ENCODE assay signal across 1 cellular context in the genomic region with DNA sequence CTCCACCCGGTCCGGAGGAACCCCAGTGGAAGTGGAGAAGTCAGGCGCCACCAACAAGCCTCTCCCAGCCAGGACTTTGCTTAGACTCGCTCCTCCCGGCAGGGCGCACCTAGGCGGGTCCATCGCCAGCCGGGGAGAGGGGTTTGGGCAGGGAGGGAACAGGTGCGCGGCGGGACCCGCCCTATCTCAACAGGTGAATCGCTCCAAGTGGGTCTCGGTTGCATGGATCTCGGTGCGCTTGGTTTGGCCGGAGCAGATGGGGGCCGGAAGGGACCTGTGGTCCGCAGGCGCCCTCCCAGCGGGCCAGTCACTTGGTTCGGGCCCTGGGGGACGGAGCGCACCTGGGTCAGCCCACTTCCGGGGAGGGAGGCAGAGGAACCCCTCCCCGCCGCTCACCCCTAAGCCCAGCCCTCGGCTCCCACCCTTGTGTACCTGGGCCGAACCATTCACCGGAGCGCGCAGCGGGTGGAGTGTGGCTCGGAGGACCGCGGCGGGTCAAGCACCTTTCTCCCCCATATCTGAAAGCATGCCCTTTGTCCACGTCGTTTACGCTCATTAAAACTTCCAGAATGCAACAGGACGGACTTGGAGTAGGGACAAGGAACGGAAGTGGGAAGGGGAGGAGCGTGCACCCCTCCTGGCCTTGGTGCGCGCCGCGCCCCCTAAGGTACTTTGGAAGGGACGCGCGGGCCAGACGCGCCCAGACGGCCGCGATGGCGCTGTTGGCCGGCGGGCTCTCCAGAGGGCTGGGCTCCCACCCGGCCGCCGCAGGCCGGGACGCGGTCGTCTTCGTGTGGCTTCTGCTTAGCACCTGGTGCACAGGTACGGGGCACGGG.
TF ChIP-seq lines count a peak whose summit lies in the region.

A gene with protein sequence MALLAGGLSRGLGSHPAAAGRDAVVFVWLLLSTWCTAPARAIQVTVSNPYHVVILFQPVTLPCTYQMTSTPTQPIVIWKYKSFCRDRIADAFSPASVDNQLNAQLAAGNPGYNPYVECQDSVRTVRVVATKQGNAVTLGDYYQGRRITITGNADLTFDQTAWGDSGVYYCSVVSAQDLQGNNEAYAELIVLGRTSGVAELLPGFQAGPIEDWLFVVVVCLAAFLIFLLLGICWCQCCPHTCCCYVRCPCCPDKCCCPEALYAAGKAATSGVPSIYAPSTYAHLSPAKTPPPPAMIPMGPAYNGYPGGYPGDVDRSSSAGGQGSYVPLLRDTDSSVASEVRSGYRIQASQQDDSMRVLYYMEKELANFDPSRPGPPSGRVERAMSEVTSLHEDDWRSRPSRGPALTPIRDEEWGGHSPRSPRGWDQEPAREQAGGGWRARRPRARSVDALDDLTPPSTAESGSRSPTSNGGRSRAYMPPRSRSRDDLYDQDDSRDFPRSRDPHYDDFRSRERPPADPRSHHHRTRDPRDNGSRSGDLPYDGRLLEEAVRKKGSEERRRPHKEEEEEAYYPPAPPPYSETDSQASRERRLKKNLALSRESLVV (plus strand): TSS at position 693 of the 836 bp plus-strand sequence. CDS start 21 bp downstream, at position 714.

TF ChIP-seq in HepG2, 621 proteins besides CTCF, POLR2A, EP300 and RAD21 (continued from another document and continues in another):
- TF ChIP-seq, protein P1, sequence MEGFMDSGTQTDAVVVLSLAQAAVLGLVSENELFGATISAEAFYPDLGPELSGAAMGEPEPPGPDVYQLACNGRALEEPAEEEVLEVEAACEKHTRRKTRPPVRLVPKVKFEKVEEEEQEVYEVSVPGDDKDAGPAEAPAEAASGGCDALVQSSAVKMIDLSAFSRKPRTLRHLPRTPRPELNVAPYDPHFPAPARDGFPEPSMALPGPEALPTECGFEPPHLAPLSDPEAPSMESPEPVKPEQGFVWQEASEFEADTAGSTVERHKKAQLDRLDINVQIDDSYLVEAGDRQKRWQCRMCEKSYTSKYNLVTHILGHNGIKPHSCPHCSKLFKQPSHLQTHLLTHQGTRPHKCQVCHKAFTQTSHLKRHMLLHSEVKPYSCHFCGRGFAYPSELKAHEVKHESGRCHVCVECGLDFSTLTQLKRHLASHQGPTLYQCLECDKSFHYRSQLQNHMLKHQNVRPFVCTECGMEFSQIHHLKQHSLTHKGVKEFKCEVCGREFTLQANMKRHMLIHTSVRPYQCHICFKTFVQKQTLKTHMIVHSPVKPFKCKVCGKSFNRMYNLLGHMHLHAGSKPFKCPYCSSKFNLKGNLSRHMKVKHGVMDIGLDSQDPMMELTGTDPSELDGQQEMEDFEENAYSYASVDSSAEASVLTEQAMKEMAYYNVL (CRISPR knock-in tag; IDR thresholded peaks at IDR 0.05; ENCODE audit: borderline replicate concordance), result peak; percentile 91
- TF ChIP-seq, protein P2, sequence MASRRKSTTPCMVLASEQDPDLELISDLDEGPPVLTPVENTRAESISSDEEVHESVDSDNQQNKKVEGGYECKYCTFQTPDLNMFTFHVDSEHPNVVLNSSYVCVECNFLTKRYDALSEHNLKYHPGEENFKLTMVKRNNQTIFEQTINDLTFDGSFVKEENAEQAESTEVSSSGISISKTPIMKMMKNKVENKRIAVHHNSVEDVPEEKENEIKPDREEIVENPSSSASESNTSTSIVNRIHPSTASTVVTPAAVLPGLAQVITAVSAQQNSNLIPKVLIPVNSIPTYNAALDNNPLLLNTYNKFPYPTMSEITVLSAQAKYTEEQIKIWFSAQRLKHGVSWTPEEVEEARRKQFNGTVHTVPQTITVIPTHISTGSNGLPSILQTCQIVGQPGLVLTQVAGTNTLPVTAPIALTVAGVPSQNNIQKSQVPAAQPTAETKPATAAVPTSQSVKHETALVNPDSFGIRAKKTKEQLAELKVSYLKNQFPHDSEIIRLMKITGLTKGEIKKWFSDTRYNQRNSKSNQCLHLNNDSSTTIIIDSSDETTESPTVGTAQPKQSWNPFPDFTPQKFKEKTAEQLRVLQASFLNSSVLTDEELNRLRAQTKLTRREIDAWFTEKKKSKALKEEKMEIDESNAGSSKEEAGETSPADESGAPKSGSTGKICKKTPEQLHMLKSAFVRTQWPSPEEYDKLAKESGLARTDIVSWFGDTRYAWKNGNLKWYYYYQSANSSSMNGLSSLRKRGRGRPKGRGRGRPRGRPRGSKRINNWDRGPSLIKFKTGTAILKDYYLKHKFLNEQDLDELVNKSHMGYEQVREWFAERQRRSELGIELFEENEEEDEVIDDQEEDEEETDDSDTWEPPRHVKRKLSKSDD (CRISPR knock-in tag; IDR thresholded peaks at IDR 0.05; ENCODE audit: low read depth), result no peak
- peak; percentile 57 for TF ChIP-seq ZNF331 (CRISPR knock-in tag; IDR thresholded peaks at IDR 0.05)
- peak; percentile 51; the same call in 1 of the 2 replicates for TF ChIP-seq CREM (IDR thresholded peaks at IDR 0.05)
- no peak for TF ChIP-seq CREM (CRISPR knock-in tag; IDR thresholded peaks at IDR 0.05)
- TF ChIP-seq, protein P3, sequence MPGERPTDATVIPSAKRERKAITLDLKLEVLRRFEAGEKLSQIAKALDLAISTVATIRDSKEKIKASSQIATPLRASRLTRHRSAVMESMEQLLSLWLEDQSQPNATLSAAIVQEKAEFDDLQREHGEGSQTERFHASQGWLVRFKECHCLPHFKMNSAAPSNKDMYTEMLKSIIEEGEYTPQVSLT (CRISPR knock-in tag; IDR thresholded peaks at IDR 0.05; ENCODE audit: borderline replicate concordance, low read depth), result no peak; the same call in 1 of the 2 replicates
- peak; percentile 55 for TF ChIP-seq RNF2 (conservative IDR thresholded peaks at IDR 0.05; ENCODE audit: low read depth)
- TF ChIP-seq SIX1 (CRISPR knock-in tag; IDR thresholded peaks at IDR 0.05; ENCODE audit: borderline replicate concordance), result 0 out of 2 replicates have a peak, but pooled peaks have one; percentile 11
- peak; percentile 63; the same call in 1 of the 2 replicates for TF ChIP-seq YEATS4 (CRISPR knock-in tag; IDR thresholded peaks at IDR 0.05; ENCODE audit: borderline replicate concordance)
- no peak; the same call in 1 of the 2 replicates for TF ChIP-seq PPARG (CRISPR knock-in tag; conservative IDR thresholded peaks at IDR 0.05)
- TF ChIP-seq, protein P4, sequence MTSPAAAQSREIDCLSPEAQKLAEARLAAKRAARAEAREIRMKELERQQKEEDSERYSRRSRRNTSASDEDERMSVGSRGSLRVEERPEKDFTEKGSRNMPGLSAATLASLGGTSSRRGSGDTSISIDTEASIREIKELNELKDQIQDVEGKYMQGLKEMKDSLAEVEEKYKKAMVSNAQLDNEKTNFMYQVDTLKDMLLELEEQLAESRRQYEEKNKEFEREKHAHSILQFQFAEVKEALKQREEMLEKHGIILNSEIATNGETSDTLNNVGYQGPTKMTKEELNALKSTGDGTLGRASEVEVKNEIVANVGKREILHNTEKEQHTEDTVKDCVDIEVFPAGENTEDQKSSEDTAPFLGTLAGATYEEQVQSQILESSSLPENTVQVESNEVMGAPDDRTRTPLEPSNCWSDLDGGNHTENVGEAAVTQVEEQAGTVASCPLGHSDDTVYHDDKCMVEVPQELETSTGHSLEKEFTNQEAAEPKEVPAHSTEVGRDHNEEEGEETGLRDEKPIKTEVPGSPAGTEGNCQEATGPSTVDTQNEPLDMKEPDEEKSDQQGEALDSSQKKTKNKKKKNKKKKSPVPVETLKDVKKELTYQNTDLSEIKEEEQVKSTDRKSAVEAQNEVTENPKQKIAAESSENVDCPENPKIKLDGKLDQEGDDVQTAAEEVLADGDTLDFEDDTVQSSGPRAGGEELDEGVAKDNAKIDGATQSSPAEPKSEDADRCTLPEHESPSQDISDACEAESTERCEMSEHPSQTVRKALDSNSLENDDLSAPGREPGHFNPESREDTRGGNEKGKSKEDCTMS (CRISPR knock-in tag; conservative IDR thresholded peaks at IDR 0.05), result no peak; the same call in 1 of the 2 replicates
- TF ChIP-seq SRY (CRISPR knock-in tag; IDR thresholded peaks at IDR 0.05), result peak; percentile 83
- TF ChIP-seq, protein P5, sequence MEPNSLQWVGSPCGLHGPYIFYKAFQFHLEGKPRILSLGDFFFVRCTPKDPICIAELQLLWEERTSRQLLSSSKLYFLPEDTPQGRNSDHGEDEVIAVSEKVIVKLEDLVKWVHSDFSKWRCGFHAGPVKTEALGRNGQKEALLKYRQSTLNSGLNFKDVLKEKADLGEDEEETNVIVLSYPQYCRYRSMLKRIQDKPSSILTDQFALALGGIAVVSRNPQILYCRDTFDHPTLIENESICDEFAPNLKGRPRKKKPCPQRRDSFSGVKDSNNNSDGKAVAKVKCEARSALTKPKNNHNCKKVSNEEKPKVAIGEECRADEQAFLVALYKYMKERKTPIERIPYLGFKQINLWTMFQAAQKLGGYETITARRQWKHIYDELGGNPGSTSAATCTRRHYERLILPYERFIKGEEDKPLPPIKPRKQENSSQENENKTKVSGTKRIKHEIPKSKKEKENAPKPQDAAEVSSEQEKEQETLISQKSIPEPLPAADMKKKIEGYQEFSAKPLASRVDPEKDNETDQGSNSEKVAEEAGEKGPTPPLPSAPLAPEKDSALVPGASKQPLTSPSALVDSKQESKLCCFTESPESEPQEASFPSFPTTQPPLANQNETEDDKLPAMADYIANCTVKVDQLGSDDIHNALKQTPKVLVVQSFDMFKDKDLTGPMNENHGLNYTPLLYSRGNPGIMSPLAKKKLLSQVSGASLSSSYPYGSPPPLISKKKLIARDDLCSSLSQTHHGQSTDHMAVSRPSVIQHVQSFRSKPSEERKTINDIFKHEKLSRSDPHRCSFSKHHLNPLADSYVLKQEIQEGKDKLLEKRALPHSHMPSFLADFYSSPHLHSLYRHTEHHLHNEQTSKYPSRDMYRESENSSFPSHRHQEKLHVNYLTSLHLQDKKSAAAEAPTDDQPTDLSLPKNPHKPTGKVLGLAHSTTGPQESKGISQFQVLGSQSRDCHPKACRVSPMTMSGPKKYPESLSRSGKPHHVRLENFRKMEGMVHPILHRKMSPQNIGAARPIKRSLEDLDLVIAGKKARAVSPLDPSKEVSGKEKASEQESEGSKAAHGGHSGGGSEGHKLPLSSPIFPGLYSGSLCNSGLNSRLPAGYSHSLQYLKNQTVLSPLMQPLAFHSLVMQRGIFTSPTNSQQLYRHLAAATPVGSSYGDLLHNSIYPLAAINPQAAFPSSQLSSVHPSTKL (CRISPR knock-in tag; IDR thresholded peaks at IDR 0.05), result 0 out of 2 replicates have a peak, but pooled peaks have one; percentile 19
- TF ChIP-seq ZNF160 (CRISPR knock-in tag; IDR thresholded peaks at IDR 0.05), result peak; percentile 91
- peak; percentile 77; the same call in 1 of the 2 replicates for TF ChIP-seq ZNF816 (CRISPR knock-in tag; IDR thresholded peaks at IDR 0.05; ENCODE audit: borderline replicate concordance)
- TF ChIP-seq SP2 (CRISPR knock-in tag; IDR thresholded peaks at IDR 0.05), result peak; percentile 33
- TF ChIP-seq, protein P6, sequence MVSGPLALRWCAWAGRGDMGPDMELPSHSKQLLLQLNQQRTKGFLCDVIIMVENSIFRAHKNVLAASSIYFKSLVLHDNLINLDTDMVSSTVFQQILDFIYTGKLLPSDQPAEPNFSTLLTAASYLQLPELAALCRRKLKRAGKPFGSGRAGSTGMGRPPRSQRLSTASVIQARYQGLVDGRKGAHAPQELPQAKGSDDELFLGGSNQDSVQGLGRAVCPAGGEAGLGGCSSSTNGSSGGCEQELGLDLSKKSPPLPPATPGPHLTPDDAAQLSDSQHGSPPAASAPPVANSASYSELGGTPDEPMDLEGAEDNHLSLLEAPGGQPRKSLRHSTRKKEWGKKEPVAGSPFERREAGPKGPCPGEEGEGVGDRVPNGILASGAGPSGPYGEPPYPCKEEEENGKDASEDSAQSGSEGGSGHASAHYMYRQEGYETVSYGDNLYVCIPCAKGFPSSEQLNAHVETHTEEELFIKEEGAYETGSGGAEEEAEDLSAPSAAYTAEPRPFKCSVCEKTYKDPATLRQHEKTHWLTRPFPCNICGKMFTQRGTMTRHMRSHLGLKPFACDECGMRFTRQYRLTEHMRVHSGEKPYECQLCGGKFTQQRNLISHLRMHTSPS (CRISPR knock-in tag; IDR thresholded peaks at IDR 0.05; ENCODE audit: low read depth), result no peak
- TF ChIP-seq AHR (CRISPR knock-in tag; IDR thresholded peaks at IDR 0.05), result peak; percentile 61; the same call in 1 of the 2 replicates
- peak; percentile 53; the same call in 1 of the 2 replicates for TF ChIP-seq ZFP36L1 (CRISPR knock-in tag; IDR thresholded peaks at IDR 0.05)
- TF ChIP-seq, protein P7, sequence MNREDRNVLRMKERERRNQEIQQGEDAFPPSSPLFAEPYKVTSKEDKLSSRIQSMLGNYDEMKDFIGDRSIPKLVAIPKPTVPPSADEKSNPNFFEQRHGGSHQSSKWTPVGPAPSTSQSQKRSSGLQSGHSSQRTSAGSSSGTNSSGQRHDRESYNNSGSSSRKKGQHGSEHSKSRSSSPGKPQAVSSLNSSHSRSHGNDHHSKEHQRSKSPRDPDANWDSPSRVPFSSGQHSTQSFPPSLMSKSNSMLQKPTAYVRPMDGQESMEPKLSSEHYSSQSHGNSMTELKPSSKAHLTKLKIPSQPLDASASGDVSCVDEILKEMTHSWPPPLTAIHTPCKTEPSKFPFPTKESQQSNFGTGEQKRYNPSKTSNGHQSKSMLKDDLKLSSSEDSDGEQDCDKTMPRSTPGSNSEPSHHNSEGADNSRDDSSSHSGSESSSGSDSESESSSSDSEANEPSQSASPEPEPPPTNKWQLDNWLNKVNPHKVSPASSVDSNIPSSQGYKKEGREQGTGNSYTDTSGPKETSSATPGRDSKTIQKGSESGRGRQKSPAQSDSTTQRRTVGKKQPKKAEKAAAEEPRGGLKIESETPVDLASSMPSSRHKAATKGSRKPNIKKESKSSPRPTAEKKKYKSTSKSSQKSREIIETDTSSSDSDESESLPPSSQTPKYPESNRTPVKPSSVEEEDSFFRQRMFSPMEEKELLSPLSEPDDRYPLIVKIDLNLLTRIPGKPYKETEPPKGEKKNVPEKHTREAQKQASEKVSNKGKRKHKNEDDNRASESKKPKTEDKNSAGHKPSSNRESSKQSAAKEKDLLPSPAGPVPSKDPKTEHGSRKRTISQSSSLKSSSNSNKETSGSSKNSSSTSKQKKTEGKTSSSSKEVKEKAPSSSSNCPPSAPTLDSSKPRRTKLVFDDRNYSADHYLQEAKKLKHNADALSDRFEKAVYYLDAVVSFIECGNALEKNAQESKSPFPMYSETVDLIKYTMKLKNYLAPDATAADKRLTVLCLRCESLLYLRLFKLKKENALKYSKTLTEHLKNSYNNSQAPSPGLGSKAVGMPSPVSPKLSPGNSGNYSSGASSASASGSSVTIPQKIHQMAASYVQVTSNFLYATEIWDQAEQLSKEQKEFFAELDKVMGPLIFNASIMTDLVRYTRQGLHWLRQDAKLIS (CRISPR knock-in tag; IDR thresholded peaks at IDR 0.05), result 0 out of 2 replicates have a peak, but pooled peaks have one; percentile 85
- TF ChIP-seq CCAR2 (optimal IDR thresholded peaks at IDR 0.05; ENCODE audit: low read depth, low read length), result no peak
- TF ChIP-seq ZBTB21 (CRISPR knock-in tag; IDR thresholded peaks at IDR 0.05), result peak; percentile 38; the same call in 1 of the 2 replicates
- peak; percentile 48; the same call in 1 of the 2 replicates for TF ChIP-seq FOXO1 (CRISPR knock-in tag; IDR thresholded peaks at IDR 0.05)
- peak; percentile 75 for TF ChIP-seq ZNF792 (CRISPR knock-in tag; IDR thresholded peaks at IDR 0.05)
- TF ChIP-seq ZIK1 (CRISPR knock-in tag; IDR thresholded peaks at IDR 0.05; ENCODE audit: borderline replicate concordance, low read depth), result peak; percentile 67; the same call in 1 of the 2 replicates
- TF ChIP-seq ZNF619 (CRISPR knock-in tag; IDR thresholded peaks at IDR 0.05), result peak; percentile 81
- TF ChIP-seq RCOR2 (CRISPR knock-in tag; IDR thresholded peaks at IDR 0.05), result peak; percentile 54; the same call in 1 of the 2 replicates
- TF ChIP-seq, protein P8, sequence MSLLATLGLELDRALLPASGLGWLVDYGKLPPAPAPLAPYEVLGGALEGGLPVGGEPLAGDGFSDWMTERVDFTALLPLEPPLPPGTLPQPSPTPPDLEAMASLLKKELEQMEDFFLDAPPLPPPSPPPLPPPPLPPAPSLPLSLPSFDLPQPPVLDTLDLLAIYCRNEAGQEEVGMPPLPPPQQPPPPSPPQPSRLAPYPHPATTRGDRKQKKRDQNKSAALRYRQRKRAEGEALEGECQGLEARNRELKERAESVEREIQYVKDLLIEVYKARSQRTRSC (CRISPR knock-in tag; IDR thresholded peaks at IDR 0.05; ENCODE audit: low read depth), result no peak
- TF ChIP-seq SMAD1 (CRISPR knock-in tag; IDR thresholded peaks at IDR 0.05; ENCODE audit: borderline replicate concordance, low read depth), result peak; percentile 67; the same call in 1 of the 2 replicates
- peak; percentile 97 for TF ChIP-seq ZNF709 (CRISPR knock-in tag; IDR thresholded peaks at IDR 0.05)
- 0 out of 2 replicates have a peak, but pooled peaks have one; percentile 70 for TF ChIP-seq ZNF768 (CRISPR knock-in tag; IDR thresholded peaks at IDR 0.05)
